ENCODE assay signal across 20 cellular contexts in the genomic region with DNA sequence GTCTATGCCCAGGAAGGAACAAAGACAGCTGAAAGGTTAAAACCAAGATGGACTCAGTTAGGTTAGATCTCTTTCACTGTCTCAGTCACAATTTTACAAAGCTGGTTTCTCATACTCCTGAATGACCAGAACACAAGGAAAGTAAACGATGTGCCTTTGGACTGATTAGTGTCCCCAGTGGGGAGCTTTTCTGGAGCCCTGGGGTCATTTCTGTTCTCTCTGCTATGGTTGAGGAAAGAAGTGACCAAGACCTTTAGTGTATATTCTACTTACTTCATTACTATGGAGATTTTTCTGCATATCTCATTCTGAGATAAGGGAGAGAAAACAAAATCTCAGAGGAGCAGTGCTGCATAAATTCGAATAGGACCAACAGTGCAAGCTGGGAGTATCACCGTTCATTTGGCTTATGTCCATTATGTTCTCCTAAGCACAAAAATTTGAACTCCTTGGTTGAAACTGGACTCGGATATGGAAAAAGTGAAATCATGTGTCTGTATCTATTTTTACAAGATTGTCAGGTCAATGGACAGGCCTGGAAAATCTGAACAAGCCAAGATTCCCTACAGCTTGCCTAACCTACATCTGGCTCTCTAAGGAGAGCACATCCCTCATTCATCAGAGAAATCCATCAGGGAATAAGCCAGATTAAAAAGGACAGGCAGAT. TPM values are rescaled to one million over a fixed set of nuclear protein-coding genes. Genes with fewer than 3 reads are reported as not detected.
DNase-seq lines count a peak whose midpoint lies in the region; ATAC-seq, FAIRE-seq and TF ChIP-seq lines count a peak whose summit lies in the region.
"Had no signal": no experiment of that assay in that cellular context is flagged by ENCODE, and none has a peak within 500 bp of the region (broad histone marks: within the 10 kb centered on the region; RNA-seq: fewer than 3 reads in every experiment).

No MANE protein-coding gene starts in this region.

- H3K14ac ChIP-seq in H1 (ENCODE audit: insufficient read length): no peak overlapping the region

- no peak overlapping the region for H3K4ac ChIP-seq in H1 (replicated peaks; ENCODE audit: insufficient read length, low read depth, low read length)

- no peaks in the 10 kb centered on the region for H3K23me2 ChIP-seq in H1 (ENCODE audit: low read depth, low read length)

- no peak overlapping the region for H4K8ac ChIP-seq in H1 (ENCODE audit: extremely low read depth, insufficient read depth, low read length)

- no peak overlapping the region for H2AK5ac ChIP-seq in H1 (ENCODE audit: low read depth, low read length)

- H4K20me1 ChIP-seq in H1 (replicated peaks in 1 of 2; ENCODE audit: control insufficient read depth in 1 of 2, insufficient read depth in 2 of 2, low read length in 2 of 2): no peaks in the 10 kb centered on the region

- no peak overlapping the region for H4K5ac ChIP-seq in H1 (ENCODE audit: insufficient read length, low read depth, low read length)

- TF ChIP-seq EP300 in H1 (IDR thresholded peaks at IDR 0.05; ENCODE audit: borderline replicate concordance in 1 of 2, low read depth in 2 of 2, low read length in 2 of 2): no peak

- TF ChIP-seq CTCF in H1 (IDR thresholded peaks at IDR 0.05; ENCODE audit: control extremely low read depth in 1 of 3, insufficient read depth in 1 of 3, low read depth in 1 of 3, low read length in 3 of 3) (no peak), heart left ventricle (IDR thresholded peaks at IDR 0.05) (no peak), nephron (IDR thresholded peaks at IDR 0.05; ENCODE audit: unreplicated experiment in 3 of 3) (no peak)

- POLR2A ChIA-PET in H1 (lab: Charles Lee; ENCODE audit: partially characterized antibody): no interaction called here

- ATAC-seq in heart left ventricle (peak; percentile 42 to 80 (median 60)), GM18858 (IDR thresholded peaks at IDR 0.05; ENCODE audit: unreplicated experiment) (no peak), GM19463 (IDR thresholded peaks at IDR 0.05; ENCODE audit: unreplicated experiment) (no peak)

- no peaks in the 10 kb centered on the region for H3K9me3 Mint-ChIP-seq in nephron

- H3K4me1 ChIP-seq in H1 (replicated peaks in 1 of 4; ENCODE audit: control insufficient read depth in 3 of 4, insufficient read depth in 4 of 4, low read length in 3 of 4): peaks cover 0 to 4% (median 0%) of the 10 kb centered on the region in 4 experiments; a peak in 1 of 7 replicates
- peaks cover 0 to 12% (median 0%) of the 10 kb centered on the region in 12 donors for H3K4me1 ChIP-seq in heart left ventricle
- H3K4me1 ChIP-seq in SJCRH30: no peaks in the 10 kb centered on the region
- H3K4me1 ChIP-seq: Peyer's patch had no signal

- H3K27ac Mint-ChIP-seq in nephron: peak overlapping the region in 2 of 3 experiments; percentile 36 to 79
- H3K27ac Mint-ChIP-seq: B cell had no signal

- H2BK120ac ChIP-seq in H1 (replicated peaks; ENCODE audit: low read depth, low read length): no peak overlapping the region

- H2BK20ac ChIP-seq in H1 (ENCODE audit: low read length): no peak overlapping the region

- H3K18ac ChIP-seq in H1 (ENCODE audit: extremely low read depth, low read length): no peak overlapping the region

- no peaks in the 10 kb centered on the region for H3K36me3 Mint-ChIP-seq in nephron (ENCODE audit: low read depth)

- H3K4me3 Mint-ChIP-seq in nephron: no peak overlapping the region
- H3K4me3 Mint-ChIP-seq: B cell had no signal

- H3K27me3 Mint-ChIP-seq in nephron (ENCODE audit: low read depth): no peaks in the 10 kb centered on the region

- H2BK15ac ChIP-seq in H1 (ENCODE audit: low read length): no peak overlapping the region

- no peak overlapping the region for H3K56ac ChIP-seq in H1 (replicated peaks; ENCODE audit: insufficient read length, low read depth, low read length)

- WGBS in H1 (ENCODE audit: extremely low coverage in 1 of 2, insufficient coverage in 1 of 2, insufficient read length in 1 of 2, insufficient replicate concordance in 2 of 2, low coverage in 1 of 2, low lambda C conversion rate in 2 of 2, missing lambda C conversion rate in 1 of 2), 2 experiments: 88% methylated on average over 4 of the region's 4 CpGs; no CpG with 5 or more reads in 1 of the 2 experiments
- WGBS in heart left ventricle, 4 donors: 26 to 50% (median 39%) methylated on average over 4 of the region's 4 CpGs

- no peak overlapping the region for H3K27ac ChIP-seq in H1 (ENCODE audit: low read depth, low read length)
- H3K27ac ChIP-seq in heart left ventricle: peak overlapping the region in 7 of 12 donors; percentile 5 to 52 (median 42)
- no peak overlapping the region for H3K27ac ChIP-seq in SJCRH30
- H3K27ac ChIP-seq: Peyer's patch had no signal

- no peaks in the 10 kb centered on the region for H3K79me1 ChIP-seq in H1 (ENCODE audit: low read depth, low read length)

- TF ChIP-seq RAD21 in H1 (IDR thresholded peaks at IDR 0.05 in 1 of 2, conservative IDR thresholded peaks at IDR 0.05 in 1 of 2; ENCODE audit: low read depth in 2 of 2, low read length in 2 of 2): no peak

- TF ChIP-seq POLR2A in H1 (IDR thresholded peaks at IDR 0.05; ENCODE audit: control extremely low read depth in 1 of 2, low read depth in 2 of 2, low read length in 2 of 2) (no peak), heart left ventricle (IDR thresholded peaks at IDR 0.05) (no peak)

- H2BK12ac ChIP-seq in H1 (ENCODE audit: low read depth, low read length): no peak overlapping the region

- no peak overlapping the region for H3K23ac ChIP-seq in H1 (ENCODE audit: insufficient read length)

- 0 out of 2 replicates have a peak overlapping the region, but pooled peaks have one; percentile 52 for H2AFZ ChIP-seq in H1 (ENCODE audit: low read length)

- H3K9ac ChIP-seq in H1 (replicated peaks in 1 of 4; ENCODE audit: extremely low read depth in 1 of 4, low read depth in 3 of 4, low read length in 3 of 4): no peak overlapping the region

- H2BK5ac ChIP-seq in H1 (ENCODE audit: low read depth, low read length): no peak overlapping the region

- no peaks in the 10 kb centered on the region for H3K36me3 ChIP-seq in H1 (ENCODE audit: control insufficient read depth in 2 of 4, insufficient read depth in 4 of 4, low read length in 3 of 4)
- H3K36me3 ChIP-seq in heart left ventricle: no peaks in the 10 kb centered on the region
- no peaks in the 10 kb centered on the region for H3K36me3 ChIP-seq in SJCRH30
- H3K36me3 ChIP-seq: Peyer's patch had no signal

- DNase-seq in ELF-1 (ENCODE audit: low read depth, low spot score) (peak; percentile 18), H1 (ENCODE audit: low read depth in 1 of 2, low spot score in 2 of 2) (no peak), heart left ventricle (no peak), SJCRH30 (no peak), kidney tubule cell (ENCODE audit: low spot score) (no peak)
- DNase-seq: DMS 273 treated with DMSO at 0.1 percent for 48 hours, DND-41, GOT3, KG1, NCI-H1105 treated with DMSO at 0.1 percent for 48 hours, NCI-H1694, NCI-H2081 treated with DMSO at 0.1 percent for 48 hours, NCI-H446 treated with DMSO at 0.1 percent for 48 hours, Peyer's patch had no signal

- H3K79me2 ChIP-seq in H1 (ENCODE audit: control insufficient read depth in 1 of 2, insufficient read depth in 2 of 2, low read length in 2 of 2): no peaks in the 10 kb centered on the region

- CTCF ChIA-PET in H1 (lab: Charles Lee; ENCODE audit: partially characterized antibody): interaction anchor here (0.6 to 1.5 kb wide), 6 partner anchors 9 to 103 kb away, joined by 3 to 4 read pairs (median 4); no protein-coding TSS in a partner anchor

- peaks cover 10% of the 10 kb centered on the region for H3K4me1 Mint-ChIP-seq in nephron
- H3K4me1 Mint-ChIP-seq: B cell had no signal

- FAIRE-seq in H1 (lab: Jason Lieb, UNC): no peak
- FAIRE-seq: G401.6, GM19239 had no signal

- no peak overlapping the region for H3K4me3 ChIP-seq in H1 (ENCODE audit: extremely low read depth in 1 of 4, insufficient read depth in 2 of 4, low read depth in 3 of 4, low read length in 4 of 4)
- H3K4me3 ChIP-seq in heart left ventricle: no peak overlapping the region
- no peak overlapping the region for H3K4me3 ChIP-seq in SJCRH30
- H3K4me3 ChIP-seq: Peyer's patch had no signal

- H3K27me3 ChIP-seq in H1 (replicated peaks in 1 of 4; ENCODE audit: control insufficient read depth in 3 of 4, extremely low read depth in 1 of 4, insufficient read depth in 3 of 4, low read length in 3 of 4) (no peaks in the 10 kb centered on the region; a peak in 1 of 7 replicates), heart left ventricle (no peaks in the 10 kb centered on the region), SJCRH30 (no peaks in the 10 kb centered on the region)
- H3K27me3 ChIP-seq: Peyer's patch had no signal

- no peak overlapping the region for H4K91ac ChIP-seq in H1 (replicated peaks; ENCODE audit: insufficient read length, low read length)

- H3K4me2 ChIP-seq in H1 (ENCODE audit: insufficient read depth in 1 of 2, low read depth in 2 of 2, low read length in 2 of 2): no peak overlapping the region

- intact Hi-C loops in heart left ventricle (cut with DNase I): no loop called here

- H3K9me3 ChIP-seq in H1 (ENCODE audit: insufficient read depth in 2 of 2, low read depth in 1 of 2, low read length in 1 of 2) (no peaks in the 10 kb centered on the region), heart left ventricle (no peaks in the 10 kb centered on the region), SJCRH30 (replicated peaks) (no peaks in the 10 kb centered on the region)
- H3K9me3 ChIP-seq: Peyer's patch had no signal

TF ChIP-seq in H1, 55 proteins besides CTCF, POLR2A, EP300 and RAD21 (continues in another document):
- no peak for TF ChIP-seq TCF12 (IDR thresholded peaks at IDR 0.05; ENCODE audit: low read depth, low read length)
- no peak for TF ChIP-seq GABPA (IDR thresholded peaks at IDR 0.05; ENCODE audit: borderline replicate concordance, insufficient read depth, low read length)
- TF ChIP-seq POLR2AphosphoS5 (IDR thresholded peaks at IDR 0.05; ENCODE audit: low read depth, low read length): no peak
- no peak for TF ChIP-seq HDAC6 (IDR thresholded peaks at IDR 0.05; ENCODE audit: low read depth, low read length)
- no peak for TF ChIP-seq SP1 (IDR thresholded peaks at IDR 0.05; ENCODE audit: low read depth, low read length)
- TF ChIP-seq SRF (IDR thresholded peaks at IDR 0.05; ENCODE audit: low read depth, low read length): no peak
- no peak for TF ChIP-seq FOSL1 (IDR thresholded peaks at IDR 0.05; ENCODE audit: insufficient read depth, low read depth, low read length)

RNA-seq across cellular contexts. Expression of a gene that starts 34.4 kb away (rescaled TPM):
- total RNA-seq in H1 (2021; fragmentation: NEBNext Ultra II Directional; extraction: Animal tissue kit (Norgen Biotek cat#: 25700)): 32.5 and 39.1 TPM in 2 replicates
- polyA plus RNA-seq in H1 (2011; rRNA removed): 6.9 and 10.1 TPM in 2 replicates
- polyA plus RNA-seq in H1 (2011; cell fraction: cytosol; rRNA removed): 10.4 TPM
- polyA plus RNA-seq in H1 (2011; cell fraction: nucleus; rRNA removed): 7.6 TPM
- 8.7 to 19.2 TPM (median 10.0 TPM) in 4 replicates for polyA plus RNA-seq in H1 (2012, experiment 1 of 2)
- polyA plus RNA-seq in H1 (2012, experiment 2 of 2): 1.1 TPM
- polyA plus RNA-seq in H1 (2013, experiment 1 of 2): 32.4 TPM
- 33.9 TPM for polyA plus RNA-seq in H1 (2013, experiment 2 of 2)
- 34.4 and 46.8 TPM in 2 replicates for polyA minus RNA-seq in H1 (2011; rRNA and poly(A)+ RNA removed)
- 20.0 TPM for polyA minus RNA-seq in H1 (2011; cell fraction: cytosol; rRNA and poly(A)+ RNA removed)
- 23.8 TPM for polyA minus RNA-seq in H1 (2011; cell fraction: nucleus; rRNA and poly(A)+ RNA removed)
- total RNA-seq in heart left ventricle: 1 to 10 TPM; 1.2 to 4.2 (median 1.6) TPM
- 1 to 10 TPM in 1 of 2 donors, under 1 TPM in 1; 0.60 to 1.3 TPM for polyA plus RNA-seq in heart left ventricle
- total RNA-seq in SJCRH30 (2014; rRNA removed; shearing (Covaris generic)): 30.4 and 34.0 TPM in 2 replicates

Comparison
In these comparisons a context has a peak if more than half of its experiments do, and no peak if none do; other contexts are left out.
1. H3K27ac ChIP-seq: peak in heart left ventricle (7 of 12); none in H1 (single experiment) and SJCRH30 (single experiment).
2. ATAC-seq: peak in heart left ventricle (4 of 4); none in GM18858 (single experiment) and GM19463 (single experiment).